Comparison of ENCODE assay signal across 21 cellular contexts in genomic region chr3:82044918-82045715, GRCh38.
DNase-seq lines count a peak whose midpoint lies in the region; FAIRE-seq and TF ChIP-seq lines count a peak whose summit lies in the region.
"Had no signal": no experiment of that assay in that cellular context is flagged by ENCODE, and none has a peak within 500 bp of the region (broad histone marks: within the 10 kb centered on the region; RNA-seq: fewer than 3 reads in every experiment).

No MANE protein-coding gene starts in this region.

- no peak overlapping the region for H4K8ac ChIP-seq in mesenchymal stem cell (ENCODE audit: low read length)

- H3K27me3 Mint-ChIP-seq in astrocyte (ENCODE audit: low read depth, unreplicated experiment), result no peaks in the 10 kb centered on the region
- H3K27me3 Mint-ChIP-seq: naive thymus-derived CD4-positive, alpha-beta T cell had no signal

- H3K36me3 ChIP-seq in astrocyte (ENCODE audit: insufficient read depth, low read length), result no peaks in the 10 kb centered on the region
- H3K36me3 ChIP-seq in mesenchymal stem cell (ENCODE audit: control insufficient read depth in 1 of 2, insufficient read depth in 2 of 2, low read depth in 1 of 2, low read length in 2 of 2), result no peaks in the 10 kb centered on the region
- H3K36me3 ChIP-seq: gastroesophageal sphincter had no signal

- peak; percentile 39 for DNase-seq in NCI-H2107 treated with DMSO at 0.1 percent for 48 hours (lab: John Stamatoyannopoulos, UW; ENCODE audit: unreplicated experiment)
- no peak for DNase-seq in NCI-H2107 (lab: John Stamatoyannopoulos, UW)
- DNase-seq in NCI-H524 (lab: John Stamatoyannopoulos, UW), result peak; percentile 42 to 87
- peak; percentile 16 for DNase-seq in astrocyte (ENCODE audit: low read depth)
- peak; percentile 46 for DNase-seq in renal cortical epithelial cell (ENCODE audit: low read depth)
- no peak for DNase-seq in mesenchymal stem cell
- no peak for DNase-seq in posterior cingulate gyrus
- no peak for DNase-seq in HuH-7 (ENCODE audit: low spot score)
- DNase-seq: activated CD4-positive, alpha-beta T cell treated with anti-CD3 and anti-CD28 coated beads for 48 hours; activated naive CD4-positive, alpha-beta T cell treated with Interleukin-2 at 50 U/mL for 16 hours; aorta; EL; Karpas-422; naive thymus-derived CD4-positive, alpha-beta T cell; NCI-H187 treated with DMSO at 0.1 percent for 48 hours; stimulated activated CD4-positive, alpha-beta T cell treated with anti-CD3 and anti-CD28 coated beads, Interleukin-12 subunit alpha, Interleukin-12 subunit beta, amount 100 ng/mL, for 4 hours; stimulated activated naive CD4-positive, alpha-beta T cell treated with Interleukin-2 at 50 U/mL for 16 hours had no signal

- H3K4ac ChIP-seq in mesenchymal stem cell (ENCODE audit: low read depth in 1 of 2, low read length in 2 of 2), result no peak overlapping the region

- H3K9me3 Mint-ChIP-seq in astrocyte (ENCODE audit: unreplicated experiment), result no peaks in the 10 kb centered on the region

- no peak for FAIRE-seq in astrocyte (lab: Jason Lieb, UNC)
- FAIRE-seq: A204.1, colon had no signal

- H3K36me3 Mint-ChIP-seq in astrocyte (ENCODE audit: low read depth, unreplicated experiment), result no peaks in the 10 kb centered on the region
- H3K36me3 Mint-ChIP-seq: CD14-positive monocyte; naive thymus-derived CD4-positive, alpha-beta T cell had no signal

- H3K79me2 ChIP-seq in astrocyte (ENCODE audit: insufficient read depth, low read length), result no peaks in the 10 kb centered on the region

- no peaks in the 10 kb centered on the region for H3K9me3 ChIP-seq in astrocyte (ENCODE audit: insufficient read depth, low read depth, low read length)
- no peaks in the 10 kb centered on the region for H3K9me3 ChIP-seq in mesenchymal stem cell (ENCODE audit: control insufficient read depth, low read length)
- H3K9me3 ChIP-seq: gastroesophageal sphincter had no signal

- H4K91ac ChIP-seq in mesenchymal stem cell (ENCODE audit: low read length), result no peak overlapping the region

- no peak overlapping the region for H2BK15ac ChIP-seq in mesenchymal stem cell (ENCODE audit: low read depth, poor library complexity, severe bottlenecking)

- H3K4me3 Mint-ChIP-seq in astrocyte (ENCODE audit: unreplicated experiment), result no peak overlapping the region
- H3K4me3 Mint-ChIP-seq: CD14-positive monocyte; naive thymus-derived CD4-positive, alpha-beta T cell had no signal

- H2BK5ac ChIP-seq in mesenchymal stem cell (ENCODE audit: low read depth, low read length, poor library complexity, severe bottlenecking), result no peak overlapping the region

- H3K18ac ChIP-seq in mesenchymal stem cell (ENCODE audit: low read depth in 1 of 2, low read length in 2 of 2), result no peak overlapping the region

- H3K4me1 Mint-ChIP-seq in astrocyte (ENCODE audit: low read depth, unreplicated experiment), result no peaks in the 10 kb centered on the region
- H3K4me1 Mint-ChIP-seq: CD14-positive monocyte; naive thymus-derived CD4-positive, alpha-beta T cell had no signal

- H3K27me3 ChIP-seq in astrocyte (ENCODE audit: insufficient read depth, low read length), result no peaks in the 10 kb centered on the region
- no peaks in the 10 kb centered on the region for H3K27me3 ChIP-seq in mesenchymal stem cell (ENCODE audit: control insufficient read depth in 1 of 2, insufficient read depth in 1 of 2, low read length in 2 of 2)
- H3K27me3 ChIP-seq: gastroesophageal sphincter had no signal

- no peak overlapping the region for H3K27ac ChIP-seq in astrocyte (ENCODE audit: low read depth, low read length)
- no peak overlapping the region for H3K27ac ChIP-seq in mesenchymal stem cell (ENCODE audit: low read length, poor library complexity, severe bottlenecking)
- H3K27ac ChIP-seq: gastroesophageal sphincter had no signal

- WGBS in mesenchymal stem cell, result 60% methylated on average over 1 of the region's 4 CpGs

- H2BK120ac ChIP-seq in mesenchymal stem cell (ENCODE audit: low read depth, low read length), result no peak overlapping the region

- H3K9ac ChIP-seq in astrocyte (ENCODE audit: low read length), result no peak overlapping the region
- no peak overlapping the region for H3K9ac ChIP-seq in mesenchymal stem cell (ENCODE audit: low read length)

- H3K79me1 ChIP-seq in mesenchymal stem cell (replicated peaks; ENCODE audit: low read length, poor library complexity, severe bottlenecking), result no peaks in the 10 kb centered on the region

- no peak overlapping the region for H2AK5ac ChIP-seq in mesenchymal stem cell (ENCODE audit: low read length, severe bottlenecking)

- TF ChIP-seq CTCF in astrocyte (IDR thresholded peaks at IDR 0.05; ENCODE audit: insufficient read depth, low read depth, low read length), result no peak

- peak overlapping the region in 1 of 2 experiments; percentile 64 for H3K23ac ChIP-seq in mesenchymal stem cell (ENCODE audit: low read length in 2 of 2)

- H3K27ac Mint-ChIP-seq in astrocyte (ENCODE audit: unreplicated experiment), result no peak overlapping the region
- H3K27ac Mint-ChIP-seq: CD14-positive monocyte; naive thymus-derived CD4-positive, alpha-beta T cell had no signal

- intact Hi-C loops in posterior cingulate gyrus (cut with DNase I), result no loop called here

- H3K4me1 ChIP-seq in astrocyte (ENCODE audit: insufficient read depth, low read length) (no peaks in the 10 kb centered on the region), mesenchymal stem cell (ENCODE audit: control insufficient read depth, insufficient read depth, low read depth, low read length) (no peaks in the 10 kb centered on the region)
- H3K4me1 ChIP-seq: gastroesophageal sphincter had no signal

- H2AFZ ChIP-seq in astrocyte (ENCODE audit: low read depth, low read length) (no peak overlapping the region), mesenchymal stem cell (ENCODE audit: low read depth, low read length) (no peak overlapping the region)

- H4K20me1 ChIP-seq in astrocyte (ENCODE audit: insufficient read depth, low read length), result no peaks in the 10 kb centered on the region

- H3K4me2 ChIP-seq in astrocyte (ENCODE audit: low read length) (no peak overlapping the region), mesenchymal stem cell (ENCODE audit: low read length, poor library complexity, severe bottlenecking) (no peak overlapping the region)

- H2BK12ac ChIP-seq in mesenchymal stem cell (ENCODE audit: low read length in 2 of 2), result no peak overlapping the region

- no peak overlapping the region for H3K4me3 ChIP-seq in astrocyte (ENCODE audit: insufficient read depth, low read depth, low read length)
- H3K4me3 ChIP-seq in mesenchymal stem cell (ENCODE audit: insufficient read depth in 1 of 2, low read depth in 1 of 2, low read length in 2 of 2), result no peak overlapping the region
- H3K4me3 ChIP-seq: gastroesophageal sphincter had no signal

- no peak overlapping the region for H3K14ac ChIP-seq in mesenchymal stem cell (ENCODE audit: low read length in 2 of 2)

Comparison
In these comparisons a context has a peak if more than half of its experiments do, and no peak if none do; other contexts are left out.
1. DNase-seq: peak in NCI-H2107 treated with DMSO at 0.1 percent for 48 hours (single experiment), NCI-H524 (2 of 2), astrocyte (single experiment) and renal cortical epithelial cell (single experiment); none in NCI-H2107 (single experiment), mesenchymal stem cell (single experiment), posterior cingulate gyrus (0 of 10) and HuH-7 (single experiment).